ENCODE assay signal across 8 cellular contexts in the genomic region with DNA sequence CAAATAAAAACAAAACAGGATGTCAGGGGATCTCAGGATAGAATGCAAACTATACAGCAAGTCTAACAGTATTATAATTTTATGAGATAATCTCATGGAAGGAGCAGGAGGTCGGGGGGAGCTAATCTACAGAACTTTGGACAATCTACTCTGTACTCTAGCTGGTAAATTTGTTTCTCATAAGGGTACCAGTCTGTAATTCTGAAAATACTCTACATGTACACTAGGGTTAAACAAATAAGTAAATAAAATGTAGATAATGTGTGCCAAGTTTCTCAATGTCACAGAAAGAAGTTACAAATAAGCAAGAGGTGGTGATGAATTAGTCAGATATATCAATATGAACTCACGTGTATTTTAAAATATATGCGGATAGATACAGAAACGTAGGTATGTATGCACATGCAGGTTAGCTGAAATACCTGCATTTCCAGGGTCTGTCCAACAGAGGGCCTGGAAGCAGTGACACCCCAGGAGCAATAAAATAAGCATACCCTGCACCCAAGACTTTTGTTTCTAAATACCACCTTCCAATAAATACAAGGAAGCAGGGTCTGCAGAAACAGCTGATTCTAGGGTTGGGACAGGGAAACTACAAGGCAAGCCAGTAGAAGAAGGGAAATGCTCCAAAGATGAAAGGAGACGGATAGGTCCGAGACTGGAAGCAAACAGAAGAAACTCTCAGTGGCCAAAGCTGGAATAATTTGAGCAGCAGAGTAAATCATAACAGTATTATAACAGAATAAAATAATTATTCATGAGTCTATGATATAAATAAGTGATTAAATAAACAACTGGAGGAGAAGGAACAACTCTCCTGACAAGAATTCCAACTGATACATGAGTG. TPM values are rescaled to one million over a fixed set of nuclear protein-coding genes. Genes with fewer than 3 reads are reported as not detected.
DNase-seq lines count a peak whose midpoint lies in the region; ATAC-seq and TF ChIP-seq lines count a peak whose summit lies in the region.

No MANE protein-coding gene starts in this region.

- no peaks in the 10 kb centered on the region for H3K27me3 Mint-ChIP-seq in activated naive CD8-positive, alpha-beta T cell treated with anti-CD3 and anti-CD28 coated beads, Interleukin-2, amount 10 ng/mL, durations not matched to agents 7 days and 5 days

- intact Hi-C loops in PC-9 (cut with micrococcal nuclease; ENCODE audit: unreplicated experiment) = no loop called here

- peak; percentile 67 for ATAC-seq in HG02588 (IDR thresholded peaks at IDR 0.05; ENCODE audit: unreplicated experiment)
- ATAC-seq in activated naive CD8-positive, alpha-beta T cell treated with anti-CD3 and anti-CD28 coated beads, Interleukin-2, amount 10 ng/mL, durations not matched to agents 7 days and 5 days (ENCODE audit: low read depth) = peak; percentile 74

- peaks cover 28% of the 10 kb centered on the region for H3K4me1 Mint-ChIP-seq in activated naive CD8-positive, alpha-beta T cell treated with anti-CD3 and anti-CD28 coated beads, Interleukin-2, amount 10 ng/mL, durations not matched to agents 7 days and 5 days

- H2AFZ ChIP-seq in PC-9 = no peak overlapping the region

- no peak overlapping the region for H3K27ac Mint-ChIP-seq in activated naive CD8-positive, alpha-beta T cell treated with anti-CD3 and anti-CD28 coated beads, Interleukin-2, amount 10 ng/mL, durations not matched to agents 7 days and 5 days

- POLR2A ChIA-PET in PC-9 (lab: Charles Lee; ENCODE audit: unreplicated experiment) = no interaction called here
- POLR2A ChIA-PET in activated naive CD8-positive, alpha-beta T cell treated with anti-CD3 and anti-CD28 coated beads, Interleukin-2, amount 10 ng/mL, durations not matched to agents 7 days and 5 days (lab: Charles Lee) = interaction anchor here (1.7 to 2.2 kb wide), 2 partner anchors 27 to 87 kb away, joined by 4 to 10 read pairs; a partner anchor contains a TSS

- peaks cover 5% of the 10 kb centered on the region; the same call in 1 of the 2 replicates for H3F3A ChIP-seq in PC-9 (ENCODE audit: insufficient read depth, low read depth)

- no peak overlapping the region for H3K4me3 ChIP-seq in PC-9

- DNase-seq in NCI-H345 (lab: John Stamatoyannopoulos, UW) (peak; percentile 28), NCI-H345 treated with DMSO at 0.1 percent for 48 hours (lab: John Stamatoyannopoulos, UW; ENCODE audit: unreplicated experiment) (no peak), PC-9 (peak in 1 of 2 experiments; percentile 53), iPS-NIHi7 (ENCODE audit: extremely low spot score) (peak; percentile 63), NCI-H2171 (lab: John Stamatoyannopoulos, UW) (no peak)
- DNase-seq in activated naive CD8-positive, alpha-beta T cell treated with anti-CD3 and anti-CD28 coated beads, Interleukin-2, amount 10 ng/mL, durations not matched to agents 7 days and 5 days = no peak
- DNase-seq in stimulated activated CD4-positive, alpha-beta T cell treated with anti-CD3 and anti-CD28 coated beads, Interleukin-4, amount 100 ng/mL, for 1 hour = peak; percentile 34

- no peaks in the 10 kb centered on the region for H3K9me3 ChIP-seq in PC-9 (ENCODE audit: insufficient read depth, low read depth)

- no TSS peak for BruUV-seq in PC-9 (replicated peaks; lab: Mats Ljungman, UMichigan)

- H3K36me3 ChIP-seq in PC-9 (ENCODE audit: low read depth) = no peaks in the 10 kb centered on the region

- H3K4me2 ChIP-seq in PC-9 = no peak overlapping the region

- no peaks in the 10 kb centered on the region for H3K9me3 Mint-ChIP-seq in activated naive CD8-positive, alpha-beta T cell treated with anti-CD3 and anti-CD28 coated beads, Interleukin-2, amount 10 ng/mL, durations not matched to agents 7 days and 5 days

- H3K4me1 ChIP-seq in PC-9 (replicated peaks; ENCODE audit: insufficient read depth) = no peaks in the 10 kb centered on the region

- CTCF ChIA-PET in PC-9 (lab: Charles Lee) = no interaction called here

- 0 out of 2 replicates have a peak, but pooled peaks cover 5% of the 10 kb centered on the region for H3K9me2 ChIP-seq in PC-9 (ENCODE audit: insufficient read depth)

- H3K4me3 Mint-ChIP-seq in activated naive CD8-positive, alpha-beta T cell treated with anti-CD3 and anti-CD28 coated beads, Interleukin-2, amount 10 ng/mL, durations not matched to agents 7 days and 5 days = no peak overlapping the region

- H3K79me2 ChIP-seq in PC-9 (ENCODE audit: low read depth) = peaks cover 91% of the 10 kb centered on the region

- no peak overlapping the region for H3K27ac ChIP-seq in PC-9

- peaks cover 2% of the 10 kb centered on the region for H3K36me3 Mint-ChIP-seq in activated naive CD8-positive, alpha-beta T cell treated with anti-CD3 and anti-CD28 coated beads, Interleukin-2, amount 10 ng/mL, durations not matched to agents 7 days and 5 days

- H3K27me3 ChIP-seq in PC-9 (ENCODE audit: insufficient read depth, low read depth) = no peaks in the 10 kb centered on the region

- TF ChIP-seq CTCF in PC-9 (conservative IDR thresholded peaks at IDR 0.05) = peak; percentile 91

- H4K20me1 ChIP-seq in PC-9 (ENCODE audit: insufficient read depth) = no peaks in the 10 kb centered on the region

RNA-seq across cellular contexts. Expression of a gene that starts 27.8 kb away (rescaled TPM):
- 32.6 and 48.6 TPM in 2 replicates for total RNA-seq in PC-9 (2021)
- total RNA-seq in activated naive CD8-positive, alpha-beta T cell treated with anti-CD3 and anti-CD28 coated beads, Interleukin-2, amount 10 ng/mL, durations not matched to agents 7 days and 5 days = 10 to 100 TPM; 73.8 to 76.6 TPM

Comparison
In these comparisons a context has a peak if more than half of its experiments do, and no peak if none do; other contexts are left out.
1. DNase-seq: peak in NCI-H345 (single experiment), iPS-NIHi7 (single experiment) and stimulated activated CD4-positive, alpha-beta T cell treated with anti-CD3 and anti-CD28 coated beads, Interleukin-4, amount 100 ng/mL, for 1 hour (single experiment); none in NCI-H345 treated with DMSO at 0.1 percent for 48 hours (single experiment), activated naive CD8-positive, alpha-beta T cell treated with anti-CD3 and anti-CD28 coated beads, Interleukin-2, amount 10 ng/mL, durations not matched to agents 7 days and 5 days (single experiment) and NCI-H2171 (single experiment).